Comparison of ENCODE assay signal across 9 cellular contexts in the genomic region with DNA sequence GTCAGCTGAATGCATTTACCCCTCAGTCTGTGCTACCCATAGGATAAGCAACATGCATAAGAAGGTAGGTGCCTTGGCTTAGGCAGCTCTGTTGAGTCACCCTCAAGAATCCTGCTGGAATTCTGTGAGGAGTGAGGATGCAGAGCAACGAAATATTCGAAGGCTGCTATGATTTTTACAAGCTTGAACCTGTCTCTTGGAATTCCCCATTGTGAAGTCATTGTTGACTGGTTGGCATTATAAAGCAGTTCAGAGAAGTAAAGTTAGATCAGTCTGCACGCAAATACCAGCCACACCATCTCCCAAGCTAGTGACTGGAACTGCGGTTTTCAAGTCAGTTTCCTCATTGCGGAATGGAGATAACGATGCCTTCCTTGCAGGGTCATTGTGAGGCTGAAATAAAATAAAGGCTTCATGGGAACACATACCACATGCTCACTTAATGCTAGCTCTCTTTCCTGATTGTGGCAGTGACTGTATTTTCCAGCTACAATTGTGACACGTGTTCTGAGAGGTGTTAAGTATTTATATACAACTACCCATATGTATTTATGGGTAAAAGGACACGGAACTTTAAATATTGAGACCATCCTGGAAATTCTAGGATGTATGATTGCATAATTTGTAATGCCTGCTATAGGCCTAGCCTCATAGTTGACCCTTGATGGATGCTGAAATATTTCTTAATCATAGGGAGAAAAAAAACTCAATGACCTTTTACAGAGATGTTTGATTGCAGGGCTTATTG.
DNase-seq lines count a peak whose midpoint lies in the region; ATAC-seq, FAIRE-seq and TF ChIP-seq lines count a peak whose summit lies in the region.
"Had no signal": no experiment of that assay in that cellular context is flagged by ENCODE, and none has a peak within 500 bp of the region (broad histone marks: within the 10 kb centered on the region; RNA-seq: fewer than 3 reads in every experiment).

No MANE protein-coding gene starts in this region.

- TF ChIP-seq CTCF in astrocyte (IDR thresholded peaks at IDR 0.05; ENCODE audit: insufficient read depth, low read depth, low read length) (no peak), foreskin fibroblast (IDR thresholded peaks at IDR 0.05; ENCODE audit: low read depth, low read length) (no peak)

- H3K9me3 ChIP-seq in astrocyte (ENCODE audit: insufficient read depth, low read depth, low read length) (no peaks in the 10 kb centered on the region), MG63 (no peaks in the 10 kb centered on the region)

- peak; percentile 70 for FAIRE-seq in astrocyte (lab: Jason Lieb, UNC)

- no peak overlapping the region for H3K4me3 Mint-ChIP-seq in astrocyte (ENCODE audit: unreplicated experiment)
- H3K4me3 Mint-ChIP-seq: brain had no signal

- H3K27ac Mint-ChIP-seq in astrocyte (ENCODE audit: unreplicated experiment): peak overlapping the region; percentile 28

- H3K27me3 Mint-ChIP-seq in astrocyte (ENCODE audit: low read depth, unreplicated experiment): no peaks in the 10 kb centered on the region
- H3K27me3 Mint-ChIP-seq: brain had no signal

- peaks cover 46% of the 10 kb centered on the region for H3K4me1 Mint-ChIP-seq in astrocyte (ENCODE audit: low read depth, unreplicated experiment)

- H3K4me2 ChIP-seq in astrocyte (ENCODE audit: low read length): peak overlapping the region; percentile 13

- ATAC-seq in GM18861 (IDR thresholded peaks at IDR 0.05; ENCODE audit: unreplicated experiment) (peak; percentile 34), HG02840 (IDR thresholded peaks at IDR 0.05; ENCODE audit: low FRiP score, unreplicated experiment) (no peak)

- peaks cover 38% of the 10 kb centered on the region for H4K20me1 ChIP-seq in astrocyte (ENCODE audit: insufficient read depth, low read length)

- DNase-seq in KBM-7: peak; percentile 96
- peak; percentile 79 for DNase-seq in astrocyte (ENCODE audit: low read depth)
- DNase-seq in pons (ENCODE audit: low spot score): peak; percentile 72
- DNase-seq in ecto neural progenitor cell (ENCODE audit: low spot score): no peak
- DNase-seq in foreskin fibroblast: no peak
- no peak for DNase-seq in MG63

- peaks cover 16% of the 10 kb centered on the region for H3K4me1 ChIP-seq in astrocyte (ENCODE audit: insufficient read depth, low read length)

- H3K27me3 ChIP-seq in astrocyte (ENCODE audit: insufficient read depth, low read length): no peaks in the 10 kb centered on the region
- H3K27me3 ChIP-seq in MG63: no peaks in the 10 kb centered on the region

- no peak overlapping the region for H3K4me3 ChIP-seq in astrocyte (ENCODE audit: insufficient read depth, low read depth, low read length)
- H3K4me3 ChIP-seq in foreskin fibroblast (ENCODE audit: low read depth in 1 of 2, low read length in 2 of 2): no peak overlapping the region
- no peak overlapping the region for H3K4me3 ChIP-seq in MG63

- in situ Hi-C loops in KBM-7 (cut with MboI; ENCODE audit: low pct_unique_long_range_greater_than_20kb, low sequenced_read_pairs): no loop called here

- H3K36me3 ChIP-seq in astrocyte (ENCODE audit: insufficient read depth, low read length) (no peaks in the 10 kb centered on the region), MG63 (no peaks in the 10 kb centered on the region)

- H2AFZ ChIP-seq in astrocyte (ENCODE audit: low read depth, low read length): no peak overlapping the region

- peaks cover 82% of the 10 kb centered on the region for H3K79me2 ChIP-seq in astrocyte (ENCODE audit: insufficient read depth, low read length)

- no peaks in the 10 kb centered on the region for H3K9me3 Mint-ChIP-seq in astrocyte (ENCODE audit: unreplicated experiment)
- H3K9me3 Mint-ChIP-seq: brain had no signal

- peaks cover 4% of the 10 kb centered on the region for H3K36me3 Mint-ChIP-seq in astrocyte (ENCODE audit: low read depth, unreplicated experiment)
- H3K36me3 Mint-ChIP-seq: brain had no signal

- peak overlapping the region; percentile 9 for H3K9ac ChIP-seq in astrocyte (ENCODE audit: low read length)

- peak overlapping the region; percentile 67 for H3K27ac ChIP-seq in astrocyte (ENCODE audit: low read depth, low read length)

Comparison
In these comparisons a context has a peak if more than half of its experiments do, and no peak if none do; other contexts are left out.
1. DNase-seq: peak in KBM-7 (single experiment), astrocyte (single experiment) and pons (single experiment); none in ecto neural progenitor cell (single experiment), foreskin fibroblast (0 of 2) and MG63 (single experiment).